In genomic region chr5:95181650-95182049, GRCh38 we compare ENCODE assay signal across 19 cellular contexts.
"Had no signal": no experiment of that assay in that cellular context is flagged by ENCODE, and none has a peak within 500 bp of the region (broad histone marks: within the 10 kb centered on the region; RNA-seq: fewer than 3 reads in every experiment).

No MANE protein-coding gene starts in this region.

- H3K4me3 ChIP-seq: esophagus muscularis mucosa, gastrocnemius medialis, left ventricle myocardium inferior, lower lobe of right lung, sigmoid colon, skin epidermis, testis, tibial nerve had no signal

- DNase-seq: effector memory CD8-positive, alpha-beta T cell; gastrocnemius medialis; immature natural killer cell; left cardiac atrium; left ventricle myocardium inferior; lower lobe of right lung; natural killer cell; posterior cingulate gyrus; sigmoid colon; stimulated activated CD4-positive, alpha-beta T cell treated with anti-CD3 and anti-CD28 coated beads, Interleukin-2, amount 100 ng/mL, for 24 hours; stimulated activated CD4-positive, alpha-beta T cell treated with anti-CD3 and anti-CD28 coated beads, Interleukin-4, amount 100 ng/mL, for 4 hours; stimulated activated naive B cell treated with anti-CD40 and anti-IgM and Interleukin-4, amounts not matched to agents 10 μg/mL and 1 μg/mL and 100 μg/mL, for 72 hours; stimulated activated naive CD8-positive, alpha-beta T cell treated with anti-CD3 and anti-CD28 coated beads, Interleukin-15, amount 100 ng/mL, for 72 hours; testis had no signal

- H3K9me3 ChIP-seq: gastrocnemius medialis, lower lobe of right lung, sigmoid colon, testis had no signal

- H3K27ac ChIP-seq: epithelial cell of prostate, esophagus muscularis mucosa, gastrocnemius medialis, left ventricle myocardium inferior, lower lobe of right lung, sigmoid colon, skin epidermis, testis, tibial nerve had no signal

- ATAC-seq: effector memory CD8-positive, alpha-beta T cell; gastrocnemius medialis; left cardiac atrium; lower lobe of right lung; natural killer cell; stimulated activated naive B cell treated with anti-CD40 and anti-IgM and Interleukin-4, amounts not matched to agents 10 μg/mL and 1 μg/mL and 100 μg/mL, for 72 hours; stimulated activated naive CD8-positive, alpha-beta T cell treated with anti-CD3 and anti-CD28 coated beads, Interleukin-15, amount 100 ng/mL, for 72 hours had no signal

- H3K4me1 ChIP-seq: esophagus muscularis mucosa, gastrocnemius medialis, left ventricle myocardium inferior, lower lobe of right lung, sigmoid colon, testis, tibial nerve had no signal

- H3K36me3 ChIP-seq: esophagus muscularis mucosa, gastrocnemius medialis, left ventricle myocardium inferior, lower lobe of right lung, sigmoid colon, tibial nerve had no signal

- FAIRE-seq: keratinocyte had no signal
